In the genomic region with DNA sequence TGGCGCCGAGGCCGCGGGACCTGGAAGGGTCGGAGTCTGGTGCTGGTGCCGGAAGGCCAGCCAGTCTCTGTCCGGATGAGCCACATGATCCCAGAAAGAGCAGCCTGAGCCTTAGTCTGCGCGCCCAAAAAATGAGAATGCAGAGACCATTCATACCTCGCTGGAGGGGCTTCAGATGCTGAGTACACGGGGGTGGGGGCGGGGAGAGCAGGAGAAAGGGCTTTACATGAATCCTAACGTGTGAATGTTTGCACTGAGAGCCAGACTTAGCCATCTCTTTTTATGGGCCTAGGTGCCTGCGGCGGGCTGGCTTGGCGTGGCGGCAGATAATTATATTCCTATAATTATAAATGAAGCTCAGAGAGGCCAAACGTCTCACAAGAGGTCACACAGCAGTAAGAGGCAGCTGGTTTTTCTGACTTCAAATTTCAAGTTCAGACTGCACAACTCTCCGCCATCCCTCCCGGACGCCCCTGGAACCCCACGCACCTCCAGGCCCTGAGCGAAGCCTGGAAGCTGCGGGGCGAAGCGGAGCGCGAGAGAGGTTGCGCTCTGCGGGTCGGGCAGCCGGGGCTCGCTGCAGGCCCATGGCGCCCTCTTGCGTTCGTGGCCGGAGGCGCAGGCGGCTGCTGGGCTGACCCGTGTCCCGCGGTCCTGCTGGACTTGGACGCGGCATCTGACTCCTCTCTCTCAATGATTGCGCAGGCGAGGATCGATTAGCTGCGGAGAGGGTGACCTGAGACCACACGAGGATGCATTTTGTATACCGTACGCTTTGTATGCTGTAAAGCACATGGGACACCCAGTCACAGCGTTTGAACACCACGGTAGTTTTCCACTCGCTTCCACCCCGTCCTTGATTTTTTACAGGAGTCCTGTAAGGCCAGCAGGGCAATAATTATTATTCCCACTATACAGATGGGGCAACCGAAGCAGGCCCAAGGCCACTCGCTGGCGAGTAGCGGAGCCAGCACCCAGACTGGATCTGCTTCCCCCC, we compare ENCODE assay signal across 8 cellular contexts.
DNase-seq lines count a peak whose midpoint lies in the region; ATAC-seq and TF ChIP-seq lines count a peak whose summit lies in the region.

No MANE protein-coding gene starts in this region.

- peak overlapping the region; percentile 83 for H3K27ac ChIP-seq in SJCRH30
- H3K27ac ChIP-seq in thyroid gland: no peak overlapping the region

- H3K36me3 Mint-ChIP-seq in activated naive CD4-positive, alpha-beta T cell treated with anti-CD3 and anti-CD28 coated beads, Interleukin-2, amount 50 U/mL, for 24 hours: no peaks in the 10 kb centered on the region
- H3K36me3 Mint-ChIP-seq in glutamatergic neuron (ENCODE audit: unreplicated experiment): no peaks in the 10 kb centered on the region

- peaks cover 15% of the 10 kb centered on the region for H3K4me1 Mint-ChIP-seq in activated naive CD4-positive, alpha-beta T cell treated with anti-CD3 and anti-CD28 coated beads, Interleukin-2, amount 50 U/mL, for 24 hours
- peaks cover 17% of the 10 kb centered on the region for H3K4me1 Mint-ChIP-seq in glutamatergic neuron (ENCODE audit: low read depth, unreplicated experiment)

- H3K9me3 ChIP-seq in SJCRH30 (replicated peaks) (no peaks in the 10 kb centered on the region), thyroid gland (no peaks in the 10 kb centered on the region)

- DNase-seq in NCI-H2081 (lab: John Stamatoyannopoulos, UW) (peak; percentile 60 to 68), NCI-H2081 treated with DMSO at 0.1 percent for 48 hours (lab: John Stamatoyannopoulos, UW) (no peak), HT-29 (ENCODE audit: low spot score) (peak; percentile 81), SJCRH30 (peak; percentile 74 to 85), glutamatergic neuron (peak; percentile 95), omental fat pad (ENCODE audit: low spot score) (peak; percentile 79), thyroid gland (peak; percentile 70 to 71)

- peak overlapping the region; percentile 23 for H3K4me3 Mint-ChIP-seq in activated naive CD4-positive, alpha-beta T cell treated with anti-CD3 and anti-CD28 coated beads, Interleukin-2, amount 50 U/mL, for 24 hours
- peak overlapping the region; percentile 20 for H3K4me3 Mint-ChIP-seq in glutamatergic neuron (ENCODE audit: unreplicated experiment)

- H3K4me3 ChIP-seq in SJCRH30 (peak overlapping the region; percentile 56), thyroid gland (replicated peaks in 1 of 3) (peak overlapping the region in 1 of 3 donors; percentile 26)

- no peak for TF ChIP-seq POLR2A in thyroid gland (IDR thresholded peaks at IDR 0.05)

- intact Hi-C loops in thyroid gland (cut with DNase I): loop anchor here (10.0 kb wide), 1 partner anchor 526 kb away; no protein-coding TSS in a partner anchor

- H3K27me3 Mint-ChIP-seq in activated naive CD4-positive, alpha-beta T cell treated with anti-CD3 and anti-CD28 coated beads, Interleukin-2, amount 50 U/mL, for 24 hours: peaks cover 49% of the 10 kb centered on the region
- H3K27me3 Mint-ChIP-seq in glutamatergic neuron (ENCODE audit: unreplicated experiment): peaks cover 15% of the 10 kb centered on the region

- TF ChIP-seq CTCF in glutamatergic neuron (IDR thresholded peaks at IDR 0.05; ENCODE audit: partially characterized antibody, unreplicated experiment): peak; percentile 98
- TF ChIP-seq CTCF in omental fat pad (IDR thresholded peaks at IDR 0.05): peak in 2 of 3 donors; percentile 73 to 93
- peak in 5 of 6 experiments; percentile 74 to 94 (median 91) for TF ChIP-seq CTCF in thyroid gland (IDR thresholded peaks at IDR 0.05)

- H3K9me3 Mint-ChIP-seq in activated naive CD4-positive, alpha-beta T cell treated with anti-CD3 and anti-CD28 coated beads, Interleukin-2, amount 50 U/mL, for 24 hours: no peaks in the 10 kb centered on the region
- peaks cover 9% of the 10 kb centered on the region for H3K9me3 Mint-ChIP-seq in glutamatergic neuron (ENCODE audit: unreplicated experiment)

- peaks cover 11% of the 10 kb centered on the region; the same call in 1 of the 2 replicates for H3K4me1 ChIP-seq in SJCRH30
- peaks cover 13 to 23% of the 10 kb centered on the region in 2 donors for H3K4me1 ChIP-seq in thyroid gland

- H3K36me3 ChIP-seq in SJCRH30 (no peaks in the 10 kb centered on the region), thyroid gland (no peaks in the 10 kb centered on the region)

- peak; percentile 76 for ATAC-seq in omental fat pad (ENCODE audit: low FRiP score)

- no peak overlapping the region for H3K27ac Mint-ChIP-seq in activated naive CD4-positive, alpha-beta T cell treated with anti-CD3 and anti-CD28 coated beads, Interleukin-2, amount 50 U/mL, for 24 hours
- no peak overlapping the region for H3K27ac Mint-ChIP-seq in glutamatergic neuron (ENCODE audit: unreplicated experiment)

- WGBS in thyroid gland, 2 donors: 6 to 7% methylated on average over 21 to 38 of the region's 59 CpGs

- H3K27me3 ChIP-seq in SJCRH30 (no peaks in the 10 kb centered on the region; the same call in 1 of the 2 replicates), thyroid gland (peaks cover 35% of the 10 kb centered on the region)
